ENCODE assay signal across 32 cellular contexts in genomic region chr9:99736291-99736690, GRCh38.
"Had no signal": no experiment of that assay in that cellular context is flagged by ENCODE, and none has a peak within 500 bp of the region (broad histone marks: within the 10 kb centered on the region; RNA-seq: fewer than 3 reads in every experiment).

No MANE protein-coding gene starts in this region.

- H3K4me3 ChIP-seq: coronary artery, esophagus squamous epithelium, heart right ventricle, lower lobe of right lung, right lobe of liver, smooth muscle cell, stomach, testis, tibial artery had no signal

- H3K9ac ChIP-seq: parathyroid adenoma had no signal

- H3K79me2 ChIP-seq: parathyroid adenoma had no signal

- H3K27ac ChIP-seq: coronary artery, esophagus squamous epithelium, heart right ventricle, lower lobe of right lung, neutrophil, parathyroid adenoma, right lobe of liver, stomach, testis, tibial artery had no signal

- H3K4me1 Mint-ChIP-seq: neural crest cell; stimulated activated effector memory CD8-positive, alpha-beta T cell treated with anti-CD3 and anti-CD28 coated beads, Interleukin-12 subunit alpha, Interleukin-12 subunit beta, amount 100 ng/mL, for 72 hours had no signal

- H3K27ac Mint-ChIP-seq: naive B cell; progenitor cell of endocrine pancreas; stimulated activated effector memory CD8-positive, alpha-beta T cell treated with anti-CD3 and anti-CD28 coated beads, Interleukin-12 subunit alpha, Interleukin-12 subunit beta, amount 100 ng/mL, for 72 hours; type B pancreatic cell had no signal

- H2AFZ ChIP-seq: parathyroid adenoma had no signal

- H3K4me1 ChIP-seq: parathyroid adenoma, right lobe of liver, testis had no signal

- H3K27me3 ChIP-seq: esophagus squamous epithelium, heart right ventricle, neutrophil, right lobe of liver, stomach, testis, tibial artery had no signal

- H3K4me3 Mint-ChIP-seq: immature natural killer cell; naive B cell; natural killer cell treated with Interleukin-12 subunit alpha and Interleukin-12 subunit beta and Interleukin-15 and Interleukin-18, amount 100 ng/mL, for 72 hours; neural crest cell; stimulated activated effector memory CD8-positive, alpha-beta T cell treated with anti-CD3 and anti-CD28 coated beads, Interleukin-12 subunit alpha, Interleukin-12 subunit beta, amount 100 ng/mL, for 72 hours; type B pancreatic cell had no signal

- ATAC-seq: heart right ventricle; left ventricle myocardium superior; lower lobe of right lung; natural killer cell treated with Interleukin-12 subunit alpha and Interleukin-12 subunit beta and Interleukin-15 and Interleukin-18, amount 100 ng/mL, for 72 hours; right lobe of liver; stimulated activated effector memory CD8-positive, alpha-beta T cell treated with anti-CD3 and anti-CD28 coated beads, Interleukin-12 subunit alpha, Interleukin-12 subunit beta, amount 100 ng/mL, for 72 hours had no signal

- DNase-seq: dermis blood vessel endothelial cell; effector memory CD4-positive, alpha-beta T cell; erythroblast; esophagus squamous epithelium; foreskin melanocyte; glutamatergic neuron; heart right ventricle; hypothalamus; immature natural killer cell; islet precursor cell; kidney glomerular epithelial cell; left ventricle myocardium superior; lower lobe of right lung; naive B cell; right lobe of liver; stimulated activated CD4-positive, alpha-beta T cell treated with anti-CD3 and anti-CD28 coated beads, Interleukin-12 subunit alpha, Interleukin-12 subunit beta, amount 100 ng/mL, for 4 hours; stimulated activated CD4-positive, alpha-beta T cell treated with anti-CD3 and anti-CD28 coated beads, Interleukin-1b, Interleukin-23, amount 100 ng/mL, for 48 hours; stimulated activated CD4-positive, alpha-beta T cell treated with anti-CD3 and anti-CD28 coated beads, Interleukin-4, amount 100 ng/mL, for 1 hour; stimulated activated naive CD4-positive, alpha-beta T cell treated with Interleukin-2 at 50 U/mL for 16 hours; stomach; substantia nigra; testis; tibial artery had no signal

- H3K36me3 Mint-ChIP-seq: immature natural killer cell; naive B cell; natural killer cell treated with Interleukin-12 subunit alpha and Interleukin-12 subunit beta and Interleukin-15 and Interleukin-18, amount 100 ng/mL, for 72 hours; stimulated activated effector memory CD8-positive, alpha-beta T cell treated with anti-CD3 and anti-CD28 coated beads, Interleukin-12 subunit alpha, Interleukin-12 subunit beta, amount 100 ng/mL, for 72 hours; type B pancreatic cell had no signal

- H3K9me3 ChIP-seq: esophagus squamous epithelium, heart right ventricle, lower lobe of right lung, neutrophil, right lobe of liver, stomach, testis, tibial artery had no signal

- H3K9me3 Mint-ChIP-seq: immature natural killer cell; naive B cell; natural killer cell treated with Interleukin-12 subunit alpha and Interleukin-12 subunit beta and Interleukin-15 and Interleukin-18, amount 100 ng/mL, for 72 hours; neural crest cell; stimulated activated effector memory CD8-positive, alpha-beta T cell treated with anti-CD3 and anti-CD28 coated beads, Interleukin-12 subunit alpha, Interleukin-12 subunit beta, amount 100 ng/mL, for 72 hours; type B pancreatic cell had no signal

- H3K4me2 ChIP-seq: smooth muscle cell had no signal

- H3K36me3 ChIP-seq: esophagus squamous epithelium, heart right ventricle, lower lobe of right lung, neutrophil, right lobe of liver, stomach, tibial artery had no signal

- H3K27me3 Mint-ChIP-seq: type B pancreatic cell had no signal
